In the genomic region with DNA sequence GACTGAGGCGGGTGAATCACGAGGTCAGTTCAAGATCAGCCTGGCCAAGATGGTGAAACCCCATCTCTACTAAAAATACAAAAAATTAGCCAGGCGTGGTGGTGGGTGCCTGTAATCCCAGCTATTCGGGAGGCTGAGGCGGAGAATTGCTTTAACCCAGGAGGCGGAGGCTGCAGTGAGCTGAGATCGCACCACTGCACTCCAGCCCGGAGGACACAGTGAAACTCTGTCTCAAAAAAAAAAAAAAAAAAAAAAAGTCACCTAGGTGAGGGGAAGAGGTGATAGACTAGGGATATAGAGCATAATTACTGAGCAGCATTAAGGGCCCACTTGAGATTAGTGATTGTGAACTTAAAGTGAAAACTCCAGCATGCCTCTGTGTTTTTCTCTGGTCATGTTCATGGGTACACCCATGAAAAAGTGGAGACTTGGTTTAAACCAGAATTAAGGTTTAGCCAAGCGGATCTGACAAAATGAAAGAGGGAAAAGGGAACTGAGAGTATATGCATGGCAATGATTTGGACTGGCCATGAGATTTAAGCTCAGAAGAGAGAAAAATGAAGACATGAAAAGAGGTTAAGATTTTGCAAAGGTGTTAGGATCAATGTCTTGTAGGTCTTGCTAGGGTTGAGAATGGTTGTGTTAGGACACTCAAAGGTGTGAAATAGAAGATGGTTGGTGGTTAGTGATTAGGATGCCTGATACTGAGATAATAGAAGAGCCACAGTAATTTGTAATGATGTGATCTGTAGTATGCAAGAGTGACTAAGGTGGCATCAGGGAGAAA, we compare ENCODE assay signal across 15 cellular contexts.
DNase-seq lines count a peak whose midpoint lies in the region; ATAC-seq, FAIRE-seq and TF ChIP-seq lines count a peak whose summit lies in the region.
"Had no signal": no experiment of that assay in that cellular context is flagged by ENCODE, and none has a peak within 500 bp of the region (broad histone marks: within the 10 kb centered on the region; RNA-seq: fewer than 3 reads in every experiment).

No MANE protein-coding gene starts in this region.

- FAIRE-seq in GM12891 (lab: Jason Lieb, UNC) = peak; percentile 59
- FAIRE-seq: D721Med, kidney had no signal

- no peak for TF ChIP-seq POLR2A in GM12891 (IDR thresholded peaks at IDR 0.05; ENCODE audit: low read depth, low read length)

- ATAC-seq in GM19397 (IDR thresholded peaks at IDR 0.05; ENCODE audit: unreplicated experiment) = peak; percentile 83
- peak; percentile 81 for ATAC-seq in HG02759 (IDR thresholded peaks at IDR 0.05; ENCODE audit: unreplicated experiment)
- ATAC-seq in HG03460 (IDR thresholded peaks at IDR 0.05; ENCODE audit: unreplicated experiment) = peak; percentile 79
- ATAC-seq in left colon = no peak

- DNase-seq in GM12891 (ENCODE audit: insufficient read length, low spot score) (peak; percentile 0), left colon (no peak), HuH-7 (ENCODE audit: low spot score) (no peak), DMS 273 (lab: John Stamatoyannopoulos, UW; ENCODE audit: unreplicated experiment) (no peak), COLO668 (lab: John Stamatoyannopoulos, UW; ENCODE audit: unreplicated experiment) (no peak)
- DNase-seq: ACHN; activated CD4-positive, alpha-beta T cell treated with anti-CD3 and anti-CD28 coated beads, Interleukin-2, amount 50 U/mL, for 48 hours; H9; kidney; NCI-H1436; NCI-H524 treated with DMSO at 0.1 percent for 48 hours had no signal

- intact Hi-C loops in left colon (cut with DNase I, micrococcal nuclease) = no loop called here

TF ChIP-seq in GM12891, 5 proteins besides CTCF, POLR2A, EP300 and RAD21:
- TF ChIP-seq PAX5 (IDR thresholded peaks at IDR 0.05; ENCODE audit: insufficient read depth, low read length, severe bottlenecking) (no peak), POU2F2 (IDR thresholded peaks at IDR 0.05; ENCODE audit: low read depth, low read length) (no peak), TAF1 (IDR thresholded peaks at IDR 0.05; ENCODE audit: low read depth, low read length) (no peak), POLR2AphosphoS5 (IDR thresholded peaks at IDR 0.05; ENCODE audit: low read depth, low read length) (no peak), SPI1 (IDR thresholded peaks at IDR 0.05; ENCODE audit: low read depth, low read length) (peak; percentile 95)
